1 cellular context compared by ENCODE assay signal in the genomic region with DNA sequence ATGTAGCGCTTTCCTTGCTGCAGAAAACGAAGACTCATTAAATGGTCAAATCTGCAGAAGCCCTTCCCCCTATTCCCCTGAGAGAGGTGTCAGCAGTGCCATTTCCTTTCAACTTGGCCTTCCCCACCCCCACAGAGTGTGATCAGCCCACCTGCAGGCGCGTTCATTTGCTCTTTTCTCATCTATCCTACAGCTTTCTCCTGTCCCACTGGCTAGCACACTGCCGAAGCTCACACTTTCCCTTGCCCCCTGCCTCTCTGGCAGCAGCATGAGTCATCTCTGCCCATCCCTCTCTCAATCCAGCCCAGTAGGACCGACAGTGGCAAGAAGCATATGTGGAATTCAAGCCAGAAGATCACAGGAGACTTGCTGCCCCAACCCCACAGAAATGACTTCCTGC.
TF ChIP-seq lines count a peak whose summit lies in the region.

No MANE protein-coding gene starts in this region.

TF ChIP-seq in H1, 55 proteins besides CTCF, POLR2A, EP300 and RAD21:
- TF ChIP-seq BCL11A (IDR thresholded peaks at IDR 0.05; ENCODE audit: low read depth in 2 of 2, low read length in 2 of 2) (no peak), ATF3 (IDR thresholded peaks at IDR 0.05; ENCODE audit: insufficient read depth, low read depth, low read length) (no peak), EGR1 (IDR thresholded peaks at IDR 0.05; ENCODE audit: borderline replicate concordance, low read depth, low read length) (peak; percentile 25; the same call in 1 of the 2 replicates), BRCA1 (IDR thresholded peaks at IDR 0.05; ENCODE audit: low read depth, low read length) (no peak), POLR2AphosphoS5 (IDR thresholded peaks at IDR 0.05; ENCODE audit: low read depth, low read length) (no peak), TCF12 (IDR thresholded peaks at IDR 0.05; ENCODE audit: low read depth, low read length) (no peak), CBX5 (IDR thresholded peaks at IDR 0.05; ENCODE audit: low read depth, low read length) (no peak), CREB1 (IDR thresholded peaks at IDR 0.05) (peak; percentile 5; the same call in 1 of the 2 replicates), JUND (IDR thresholded peaks at IDR 0.05; ENCODE audit: low read length) (peak; percentile 86), SUZ12 (IDR thresholded peaks at IDR 0.05; ENCODE audit: low read length) (no peak), TBP (IDR thresholded peaks at IDR 0.05; ENCODE audit: low read depth, low read length) (no peak), TAF7 (optimal IDR thresholded peaks at IDR 0.05; ENCODE audit: borderline replicate concordance, low read depth, low read length) (peak; percentile 17), MAX (IDR thresholded peaks at IDR 0.05) (peak; percentile 9; the same call in 1 of the 2 replicates), RNF2 (IDR thresholded peaks at IDR 0.05; ENCODE audit: borderline replicate concordance, low read depth, low read length, missing control alignments, poor library complexity, severe bottlenecking) (no peak), FOSL1 (IDR thresholded peaks at IDR 0.05; ENCODE audit: insufficient read depth, low read depth, low read length) (no peak), MAFK (IDR thresholded peaks at IDR 0.05; ENCODE audit: low read depth, low read length) (no peak), SIX5 (IDR thresholded peaks at IDR 0.05; ENCODE audit: low read depth, low read length) (no peak), SAP30 (IDR thresholded peaks at IDR 0.05; ENCODE audit: insufficient read depth, insufficient replicate concordance, low read length) (no peak), SP1 (IDR thresholded peaks at IDR 0.05; ENCODE audit: low read depth, low read length) (peak; percentile 68; the same call in 1 of the 2 replicates), ASH2L (IDR thresholded peaks at IDR 0.05; ENCODE audit: low read length) (no peak), KDM1A (IDR thresholded peaks at IDR 0.05; ENCODE audit: borderline replicate concordance, low read length) (no peak), GTF2F1 (IDR thresholded peaks at IDR 0.05; ENCODE audit: borderline replicate concordance, low read depth, low read length) (no peak)
